Comparison of ENCODE assay signal across 28 cellular contexts in the genomic region with DNA sequence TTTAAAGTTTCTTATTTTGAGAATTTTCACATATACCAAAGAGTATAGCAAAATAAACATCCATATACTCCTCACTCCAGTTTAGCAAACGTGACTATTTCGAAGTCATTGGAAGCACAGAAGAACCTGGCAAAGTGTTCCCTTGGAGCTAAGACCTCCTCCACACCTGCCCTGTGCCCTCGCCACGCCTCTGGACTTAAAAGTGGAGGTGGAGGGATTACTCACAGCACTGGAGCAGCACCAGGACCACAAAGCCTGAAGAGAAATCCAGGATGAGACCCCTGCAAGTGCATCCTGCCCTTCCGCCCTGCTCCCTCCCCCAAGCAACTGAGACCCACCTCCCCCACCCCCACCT. TPM values are rescaled to one million over a fixed set of nuclear protein-coding genes. Genes with fewer than 3 reads are reported as not detected.
DNase-seq lines count a peak whose midpoint lies in the region; ATAC-seq, FAIRE-seq and TF ChIP-seq lines count a peak whose summit lies in the region.
"Had no signal": no experiment of that assay in that cellular context is flagged by ENCODE, and none has a peak within 500 bp of the region (broad histone marks: within the 10 kb centered on the region; RNA-seq: fewer than 3 reads in every experiment).

No MANE protein-coding gene starts in this region.

- peak overlapping the region; percentile 37 to 73 (median 59) for H3K27ac Mint-ChIP-seq in nephron
- no peak overlapping the region for H3K27ac Mint-ChIP-seq in CD8-positive, alpha-beta T cell
- H3K27ac Mint-ChIP-seq: activated CD8-positive, alpha-beta T cell treated with anti-CD3 and anti-CD28 coated beads for 36 hours; activated naive CD8-positive, alpha-beta T cell treated with anti-CD3 and anti-CD28 coated beads, Interleukin-2, amount 10 ng/mL, durations not matched to agents 7 days and 5 days; HFFc6 had no signal

- H3K9me3 ChIP-seq in CD8-positive, alpha-beta T cell (ENCODE audit: low read length), result no peaks in the 10 kb centered on the region
- H3K9me3 ChIP-seq: heart left ventricle, prostate gland had no signal

- H3K27me3 ChIP-seq in dorsolateral prefrontal cortex, result no peaks in the 10 kb centered on the region
- H3K27me3 ChIP-seq in CD8-positive, alpha-beta T cell (ENCODE audit: insufficient read depth, low read length), result no peaks in the 10 kb centered on the region
- H3K27me3 ChIP-seq: heart left ventricle had no signal

- CTCF ChIA-PET in CD8-positive, alpha-beta T cell (lab: Charles Lee), result no interaction called here

- TF ChIP-seq POLR2A in H54 (IDR thresholded peaks at IDR 0.05; ENCODE audit: low read depth, low read length), result no peak

- H3K4me1 Mint-ChIP-seq in nephron, result peaks cover 44% of the 10 kb centered on the region
- no peaks in the 10 kb centered on the region for H3K4me1 Mint-ChIP-seq in CD8-positive, alpha-beta T cell (ENCODE audit: low read depth)

- H3K9me3 Mint-ChIP-seq in nephron, result no peaks in the 10 kb centered on the region
- H3K9me3 Mint-ChIP-seq in CD8-positive, alpha-beta T cell, result no peaks in the 10 kb centered on the region
- H3K9me3 Mint-ChIP-seq: activated CD8-positive, alpha-beta T cell treated with anti-CD3 and anti-CD28 coated beads for 36 hours; activated naive CD8-positive, alpha-beta T cell treated with anti-CD3 and anti-CD28 coated beads, Interleukin-2, amount 10 ng/mL, durations not matched to agents 7 days and 5 days; HFFc6 had no signal

- no peaks in the 10 kb centered on the region for H3K36me3 Mint-ChIP-seq in nephron (ENCODE audit: low read depth)
- no peaks in the 10 kb centered on the region for H3K36me3 Mint-ChIP-seq in CD8-positive, alpha-beta T cell
- H3K36me3 Mint-ChIP-seq: activated naive CD8-positive, alpha-beta T cell treated with anti-CD3 and anti-CD28 coated beads, Interleukin-2, amount 10 ng/mL, durations not matched to agents 7 days and 5 days had no signal

- H3K4me3 ChIP-seq in dorsolateral prefrontal cortex, result peak overlapping the region in 12 of 59 donors; percentile 4 to 40 (median 20)
- H3K4me3 ChIP-seq in CD8-positive, alpha-beta T cell (ENCODE audit: low read depth, low read length), result no peak overlapping the region
- H3K4me3 ChIP-seq: heart left ventricle, prostate gland had no signal

- DNase-seq in dorsolateral prefrontal cortex, result peak in 2 of 10 donors; percentile 26 to 41
- no peak for DNase-seq in H54 (ENCODE audit: insufficient read length, low spot score)
- no peak for DNase-seq in CD8-positive, alpha-beta T cell
- DNase-seq in NCI-H2171 treated with DMSO at 0.1 percent for 48 hours (lab: John Stamatoyannopoulos, UW), result no peak
- DNase-seq: activated CD4-positive, alpha-beta T cell treated with anti-CD3 and anti-CD28 coated beads for 1 hour; activated gamma-delta T cell; activated naive CD8-positive, alpha-beta T cell treated with anti-CD3 and anti-CD28 coated beads, Interleukin-2, amount 10 ng/mL, durations not matched to agents 7 days and 5 days; activated T-cell treated with anti-CD3 and anti-CD28 coated beads for 4 hours; Calu3; effector CD8-positive, alpha-beta T cell; foreskin fibroblast; HFFc6; kidney; NCI-H446 treated with DMSO at 0.1 percent for 48 hours had no signal

- H3K4me3 Mint-ChIP-seq in nephron, result no peak overlapping the region
- no peak overlapping the region for H3K4me3 Mint-ChIP-seq in CD8-positive, alpha-beta T cell
- H3K4me3 Mint-ChIP-seq: activated CD8-positive, alpha-beta T cell treated with anti-CD3 and anti-CD28 coated beads for 36 hours; activated naive CD8-positive, alpha-beta T cell treated with anti-CD3 and anti-CD28 coated beads, Interleukin-2, amount 10 ng/mL, durations not matched to agents 7 days and 5 days; HFFc6 had no signal

- POLR2A ChIA-PET in CD8-positive, alpha-beta T cell (lab: Charles Lee), result no interaction called here

- no peaks in the 10 kb centered on the region for H3K4me1 ChIP-seq in CD8-positive, alpha-beta T cell (ENCODE audit: insufficient read depth, low read length)

- H3K27ac ChIP-seq in VCaP, result peak overlapping the region; percentile 64; the same call in 1 of the 2 replicates
- H3K27ac ChIP-seq in dorsolateral prefrontal cortex, result peak overlapping the region in 51 of 59 donors; percentile 11 to 92 (median 74)
- H3K27ac ChIP-seq in temporal lobe (ENCODE audit: low read depth, low read length), result peak overlapping the region; percentile 77
- H3K27ac ChIP-seq in CD8-positive, alpha-beta T cell (ENCODE audit: low read depth, low read length), result no peak overlapping the region
- H3K27ac ChIP-seq: C4-2B, epithelial cell of prostate, heart left ventricle, prostate gland had no signal

- peaks cover 12% of the 10 kb centered on the region for H3K27me3 Mint-ChIP-seq in nephron (ENCODE audit: low read depth)
- no peaks in the 10 kb centered on the region for H3K27me3 Mint-ChIP-seq in CD8-positive, alpha-beta T cell (ENCODE audit: low read depth)

- TF ChIP-seq CTCF in VCaP (conservative IDR thresholded peaks at IDR 0.05), result no peak
- TF ChIP-seq CTCF in dorsolateral prefrontal cortex (IDR thresholded peaks at IDR 0.05 in 54 of 56, conservative IDR thresholded peaks at IDR 0.05 in 2 of 56; ENCODE audit: low read depth in 1 of 56, partially characterized antibody in 56 of 56), result no peak
- no peak for TF ChIP-seq CTCF in nephron (IDR thresholded peaks at IDR 0.05; ENCODE audit: unreplicated experiment in 3 of 3)
- TF ChIP-seq CTCF in CD8-positive, alpha-beta T cell (IDR thresholded peaks at IDR 0.05), result no peak

- intact Hi-C loops in dorsolateral prefrontal cortex (cut with DNase I), result no loop called here
- intact Hi-C loops in CD8-positive, alpha-beta T cell (cut with DNase I, micrococcal nuclease), result no loop called here

- no peak for ATAC-seq in CD8-positive, alpha-beta T cell

- FAIRE-seq in H54 (lab: Jason Lieb, UNC), result no peak
- FAIRE-seq: kidney had no signal

- no peaks in the 10 kb centered on the region for H3K36me3 ChIP-seq in CD8-positive, alpha-beta T cell (ENCODE audit: insufficient read depth, low read length)
- H3K36me3 ChIP-seq: heart left ventricle, prostate gland had no signal

RNA-seq across cellular contexts. Expression of a gene that starts 0.4 kb away (rescaled TPM):
- total RNA-seq in dorsolateral prefrontal cortex (1,000 to 10,000 TPM in 3 of 120 experiments, 100 to 1,000 TPM in 31, 10 to 100 TPM in 86; 17.8 to 1,525 (median 52.6) TPM), temporal lobe (0.74 TPM)
- total RNA-seq in CD8-positive, alpha-beta T cell, result not detected
- total RNA-seq: activated CD8-positive, alpha-beta T cell treated with anti-CD3 and anti-CD28 coated beads for 36 hours; Calu3; chondrocyte; Daoy; HFFc6; lung microvascular endothelial cell; T-helper 1 cell treated with Interleukin-12 subunit alpha and Interleukin-12 subunit beta and Interleukin-4 antibody, amounts not matched to agents 30 ng/mL and 1 ng/mL, for 36 hours had no signal

RNA-seq across cellular contexts. Expression of a gene that starts 10.4 kb away (rescaled TPM):
- 1 to 10 TPM in 11 of 120 experiments, under 1 TPM in 54, not detected in 55; 0.24 to 4.4 (median 0.48) TPM for total RNA-seq in dorsolateral prefrontal cortex
- not detected for total RNA-seq in temporal lobe
- total RNA-seq in CD8-positive, alpha-beta T cell, result not detected
- total RNA-seq: activated CD8-positive, alpha-beta T cell treated with anti-CD3 and anti-CD28 coated beads for 36 hours; activated naive CD8-positive, alpha-beta T cell treated with anti-CD3 and anti-CD28 coated beads, Interleukin-2, amount 10 ng/mL, durations not matched to agents 7 days and 5 days; Calu3; chondrocyte; Daoy; HFFc6; kidney; lung microvascular endothelial cell; SK-MEL-5; T-helper 1 cell treated with Interleukin-12 subunit alpha and Interleukin-12 subunit beta and Interleukin-4 antibody, amounts not matched to agents 30 ng/mL and 1 ng/mL, for 36 hours; ureter had no signal

RNA-seq across cellular contexts. Expression of a gene that starts 43.4 kb away (rescaled TPM):
- total RNA-seq in dorsolateral prefrontal cortex (1 to 10 TPM in 92 of 120 experiments, under 1 TPM in 24, not detected in 4; 0.17 to 6.8 (median 1.6) TPM), temporal lobe (under 0.01 TPM)
- total RNA-seq in CD8-positive, alpha-beta T cell, result under 1 TPM; 0.39 to 0.60 TPM
- total RNA-seq: Calu3, chondrocyte, Daoy, HFFc6, lung microvascular endothelial cell, SK-MEL-5 had no signal

RNA-seq across cellular contexts. Expression of a gene that starts 58.5 kb away (rescaled TPM):
- 100 to 1,000 TPM in 3 of 120 experiments, 10 to 100 TPM in 117; 45.1 to 109 (median 75.9) TPM for total RNA-seq in dorsolateral prefrontal cortex
- 9.1 TPM for total RNA-seq in temporal lobe
- total RNA-seq in CD8-positive, alpha-beta T cell, result not detected
- total RNA-seq: activated CD8-positive, alpha-beta T cell treated with anti-CD3 and anti-CD28 coated beads for 36 hours; activated naive CD8-positive, alpha-beta T cell treated with anti-CD3 and anti-CD28 coated beads, Interleukin-2, amount 10 ng/mL, durations not matched to agents 7 days and 5 days; lung microvascular endothelial cell; T-helper 1 cell treated with Interleukin-12 subunit alpha and Interleukin-12 subunit beta and Interleukin-4 antibody, amounts not matched to agents 30 ng/mL and 1 ng/mL, for 36 hours had no signal

Comparison
In these comparisons a context has a peak if more than half of its experiments do, and no peak if none do; other contexts are left out.
1. RNA of a gene that starts 0.4 kb away (total RNA-seq): 17.8 to 1,525 TPM in dorsolateral prefrontal cortex; 0.74 TPM in temporal lobe (single experiment) and not detected in CD8-positive, alpha-beta T cell; every median in the first group is over 10 times any median in the second.